In the genomic region with DNA sequence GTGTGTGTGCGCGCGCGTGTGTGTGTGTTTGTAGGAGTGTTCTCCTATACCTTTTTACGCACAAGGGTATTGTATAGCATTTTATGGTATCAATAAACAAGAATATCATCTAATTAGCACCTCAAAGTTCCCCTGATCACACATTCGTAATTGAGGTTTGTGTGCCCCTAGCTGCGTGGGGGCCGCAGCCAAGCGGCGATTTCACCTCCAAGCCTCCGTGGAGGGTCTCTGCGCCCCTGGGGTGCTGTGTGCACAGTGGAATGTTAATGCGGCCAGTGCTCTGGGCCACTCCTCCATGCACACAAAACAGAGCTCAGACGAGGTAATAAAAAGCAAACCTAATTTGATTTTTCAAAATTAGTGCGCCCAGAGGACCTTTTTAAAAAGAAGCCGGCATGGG, we compare ENCODE assay signal across 20 cellular contexts.
DNase-seq lines count a peak whose midpoint lies in the region; TF ChIP-seq lines count a peak whose summit lies in the region.
"Had no signal": no experiment of that assay in that cellular context is flagged by ENCODE, and none has a peak within 500 bp of the region (broad histone marks: within the 10 kb centered on the region; RNA-seq: fewer than 3 reads in every experiment).

No MANE protein-coding gene starts in this region.

- H3K9me3 ChIP-seq in BLaER1, result no peaks in the 10 kb centered on the region
- H3K9me3 ChIP-seq in neural progenitor cell (ENCODE audit: low read depth), result no peaks in the 10 kb centered on the region
- H3K9me3 ChIP-seq: BLaER1 treated with 17β-estradiol and CSF1 and Interleukin-3, amounts not matched to agents 10 nM and 100 nM had no signal

- H3K36me3 ChIP-seq in BLaER1 (no peaks in the 10 kb centered on the region), neural progenitor cell (no peaks in the 10 kb centered on the region), H7 (replicated peaks; ENCODE audit: control insufficient read depth, insufficient read depth, low read length) (no peaks in the 10 kb centered on the region)
- H3K36me3 ChIP-seq: BLaER1 treated with 17β-estradiol and CSF1 and Interleukin-3, amounts not matched to agents 10 nM and 100 nM had no signal

- no peaks in the 10 kb centered on the region for H3K9me3 Mint-ChIP-seq in brain
- no peaks in the 10 kb centered on the region for H3K9me3 Mint-ChIP-seq in nephron
- H3K9me3 Mint-ChIP-seq in neural progenitor cell, result no peaks in the 10 kb centered on the region
- H3K9me3 Mint-ChIP-seq: CD4-positive, alpha-beta T cell; CD8-positive, alpha-beta memory T cell had no signal

- H3K4me1 Mint-ChIP-seq in brain (peaks cover 87% of the 10 kb centered on the region), nephron (peaks cover 48% of the 10 kb centered on the region), neural progenitor cell (peaks cover 76% of the 10 kb centered on the region)
- H3K4me1 Mint-ChIP-seq: B cell; CD14-positive monocyte; CD8-positive, alpha-beta memory T cell had no signal

- H3K27me3 Mint-ChIP-seq in brain (peaks cover 44% of the 10 kb centered on the region), nephron (ENCODE audit: low read depth) (peaks cover 49% of the 10 kb centered on the region), neural progenitor cell (ENCODE audit: insufficient read depth, low read depth) (peaks cover 9% of the 10 kb centered on the region)

- peaks cover 51% of the 10 kb centered on the region for H3K4me1 ChIP-seq in BLaER1
- H3K4me1 ChIP-seq in neural progenitor cell, result peaks cover 65% of the 10 kb centered on the region

- H3K27ac ChIP-seq in BLaER1 (no peak overlapping the region), neural progenitor cell (no peak overlapping the region)
- H3K27ac ChIP-seq: BLaER1 treated with 17β-estradiol and CSF1 and Interleukin-3, amounts not matched to agents 10 nM and 100 nM had no signal

- H2AFZ ChIP-seq in neural progenitor cell (replicated peaks), result no peak overlapping the region

- no peak overlapping the region for H3K9ac ChIP-seq in BLaER1
- H3K9ac ChIP-seq in neural progenitor cell, result no peak overlapping the region
- H3K9ac ChIP-seq: BLaER1 treated with 17β-estradiol and CSF1 and Interleukin-3, amounts not matched to agents 10 nM and 100 nM had no signal

- H3K4me2 ChIP-seq in BLaER1 (peak overlapping the region; percentile 26), neural progenitor cell (no peak overlapping the region)

- no peak for DNase-seq in neural progenitor cell (ENCODE audit: low spot score)
- DNase-seq in H7, result no peak
- DNase-seq in putamen (ENCODE audit: low spot score), result no peak
- no peak for DNase-seq in amniotic stem cell (lab: John Stamatoyannopoulos, UW)
- DNase-seq in pons (ENCODE audit: low spot score), result no peak
- DNase-seq: CD4-positive, alpha-beta T cell; CD8-positive, alpha-beta memory T cell; DMS 273 treated with DMSO at 0.1 percent for 48 hours; DMS79; EL; GDM1; GOT3; HCEC 1CT had no signal

- H3K4me3 Mint-ChIP-seq in brain (peak overlapping the region in 1 of 5 experiments; percentile 10), nephron (no peak overlapping the region), neural progenitor cell (no peak overlapping the region)
- H3K4me3 Mint-ChIP-seq: B cell; CD14-positive monocyte; CD4-positive, alpha-beta T cell; CD8-positive, alpha-beta memory T cell had no signal

- H3K36me3 Mint-ChIP-seq in brain (no peaks in the 10 kb centered on the region), nephron (ENCODE audit: low read depth) (no peaks in the 10 kb centered on the region), neural progenitor cell (no peaks in the 10 kb centered on the region)
- H3K36me3 Mint-ChIP-seq: CD14-positive monocyte; CD8-positive, alpha-beta memory T cell had no signal

- H3K27ac Mint-ChIP-seq in brain (peak overlapping the region in 3 of 5 experiments; percentile 8 to 91 (median 13)), nephron (peak overlapping the region; percentile 10 to 72 (median 18)), neural progenitor cell (peak overlapping the region; percentile 0)
- H3K27ac Mint-ChIP-seq: B cell; CD14-positive monocyte; CD4-positive, alpha-beta T cell; CD8-positive, alpha-beta memory T cell had no signal

- H3K4me3 ChIP-seq in BLaER1 (no peak overlapping the region), neural progenitor cell (no peak overlapping the region), H7 (ENCODE audit: insufficient read depth, low read depth, low read length) (no peak overlapping the region)
- H3K4me3 ChIP-seq: BLaER1 treated with 17β-estradiol and CSF1 and Interleukin-3, amounts not matched to agents 10 nM and 100 nM; GM12878 had no signal

- H4K20me1 ChIP-seq in BLaER1 (no peaks in the 10 kb centered on the region), neural progenitor cell (ENCODE audit: low read depth) (peaks cover 2% of the 10 kb centered on the region)

- H3K79me2 ChIP-seq in neural progenitor cell (ENCODE audit: low read depth), result no peaks in the 10 kb centered on the region

- no peaks in the 10 kb centered on the region for H3K27me3 ChIP-seq in BLaER1
- no peaks in the 10 kb centered on the region for H3K27me3 ChIP-seq in neural progenitor cell
- no peaks in the 10 kb centered on the region for H3K27me3 ChIP-seq in H7 (ENCODE audit: control insufficient read depth, insufficient read depth, low read length)

- TF ChIP-seq CTCF in brain (conservative IDR thresholded peaks at IDR 0.05), result no peak
- no peak for TF ChIP-seq CTCF in nephron (IDR thresholded peaks at IDR 0.05; ENCODE audit: unreplicated experiment in 3 of 3)
- TF ChIP-seq CTCF in neural progenitor cell (IDR thresholded peaks at IDR 0.05), result no peak

- H3F3A ChIP-seq in neural progenitor cell (ENCODE audit: low read depth), result peaks cover 30% of the 10 kb centered on the region
